ENCODE assay signal across 8 cellular contexts in genomic region chr1:217630711-217631591, GRCh38. TPM values are rescaled to one million over a fixed set of nuclear protein-coding genes. Genes with fewer than 3 reads are reported as not detected.
DNase-seq lines count a peak whose midpoint lies in the region; ATAC-seq and TF ChIP-seq lines count a peak whose summit lies in the region.

Gene GPATCH2 (minus strand): TSS chr1:217631090. CDS start chr1:217630971, 119 bp downstream.
Gene SPATA17 (plus strand): TSS chr1:217631344. CDS start chr1:217631379, 35 bp downstream.

- 0 to 2% methylated on average over 35 to 37 of the region's 42 CpGs for WGBS in lower leg skin, 2 donors

- no peaks in the 10 kb centered on the region for H3K9me3 ChIP-seq in CD4-positive, alpha-beta T cell (ENCODE audit: control insufficient read depth, low read length)
- no peaks in the 10 kb centered on the region for H3K9me3 ChIP-seq in duodenal mucosa (ENCODE audit: control insufficient read depth in 1 of 2, low read length in 2 of 2)

- POLR2A ChIA-PET in CD4-positive, alpha-beta T cell (lab: Charles Lee): interaction anchor here (1.2 to 2.2 kb wide), 5 partner anchors 9 to 654 kb away, joined by 3 to 15 read pairs (median 5); partner anchors contain the start of gene RRP15

- CTCF ChIA-PET in CD4-positive, alpha-beta T cell (lab: Charles Lee): interaction anchor here (0.7 kb wide), 1 partner anchor 17 kb away, joined by 3 read pairs; no protein-coding TSS in a partner anchor

- TF ChIP-seq CTCF in CD4-positive, alpha-beta T cell (IDR thresholded peaks at IDR 0.05): peak; percentile 20
- no peak for TF ChIP-seq CTCF in lower leg skin (IDR thresholded peaks at IDR 0.05)

- no peaks in the 10 kb centered on the region for H3K36me3 ChIP-seq in duodenal mucosa (ENCODE audit: control insufficient read depth in 1 of 2, insufficient read depth in 2 of 2, low read length in 2 of 2)

- peak within 1 kb of the TSS; percentile 61 to 77 for H3K9ac ChIP-seq in duodenal mucosa (ENCODE audit: low read depth in 1 of 2, low read length in 2 of 2)

- peak within 1 kb of the TSS; percentile 94 for H3K4me3 Mint-ChIP-seq in CD4-positive, alpha-beta T cell

- H3K9me3 Mint-ChIP-seq in CD4-positive, alpha-beta T cell: no peaks in the 10 kb centered on the region

- peak; percentile 88 for ATAC-seq in CD4-positive, alpha-beta T cell (ENCODE audit: poor library complexity)
- peak; percentile 99 for ATAC-seq in GM19395 (IDR thresholded peaks at IDR 0.05; ENCODE audit: unreplicated experiment)
- ATAC-seq in HG03558 (IDR thresholded peaks at IDR 0.05; ENCODE audit: extremely low read depth, unreplicated experiment): peak; percentile 93

- peaks cover 18% of the 10 kb centered on the region for H3K27me3 Mint-ChIP-seq in CD4-positive, alpha-beta T cell

- H3K27ac ChIP-seq in CD4-positive, alpha-beta T cell (ENCODE audit: low read depth, low read length): peak within 1 kb of the TSS; percentile 70
- H3K27ac ChIP-seq in duodenal mucosa (ENCODE audit: low read depth, low read length): peak within 1 kb of the TSS; percentile 85

- peaks cover 11 to 29% of the 10 kb centered on the region in 2 donors for H3K4me1 ChIP-seq in duodenal mucosa (ENCODE audit: control insufficient read depth in 1 of 2, insufficient read depth in 2 of 2, low read length in 2 of 2)

- H3K4me1 Mint-ChIP-seq in CD4-positive, alpha-beta T cell (ENCODE audit: low read depth): peaks cover 51% of the 10 kb centered on the region

- intact Hi-C loops in CD4-positive, alpha-beta T cell (cut with DNase I, micrococcal nuclease): loop anchor here in 1 of 2 experiments (10.0 kb wide), 1 partner anchor 1544 kb away; the partner anchor contains the start of gene LYPLAL1
- intact Hi-C loops in lower leg skin (cut with DNase I; ENCODE audit: low total_unique reads): no loop called here

- peak; percentile 62 to 77 (median 68) for DNase-seq in CD4-positive, alpha-beta T cell
- peak; percentile 85 for DNase-seq in NCI-H748 (lab: John Stamatoyannopoulos, UW; ENCODE audit: unreplicated experiment)
- peak; percentile 67 to 76 for DNase-seq in activated CD4-positive, alpha-beta T cell treated with anti-CD3 and anti-CD28 coated beads, Interleukin-2, amount 50 U/mL, for 48 hours
- peak; percentile 66 to 94 for DNase-seq in lower leg skin (ENCODE audit: low spot score in 2 of 2)
- peak; percentile 51 to 65 for DNase-seq in stimulated activated CD4-positive, alpha-beta T cell treated with anti-CD3 and anti-CD28 coated beads, Interleukin-4, amount 100 ng/mL, for 48 hours (ENCODE audit: low read depth in 2 of 2)

- TF ChIP-seq POLR2A in lower leg skin (IDR thresholded peaks at IDR 0.05): no peak

- H3K4me3 ChIP-seq in duodenal mucosa (ENCODE audit: low read depth in 1 of 2, low read length in 2 of 2) (peak within 1 kb of the TSS; percentile 88 to 95), lower leg skin (ENCODE audit: low read depth, poor library complexity, severe bottlenecking) (peak within 1 kb of the TSS; percentile 65)

- peaks cover 10% of the 10 kb centered on the region for H3K36me3 Mint-ChIP-seq in CD4-positive, alpha-beta T cell (ENCODE audit: low read depth)

- peak within 1 kb of the TSS; percentile 98 for H3K27ac Mint-ChIP-seq in CD4-positive, alpha-beta T cell

- H3K27me3 ChIP-seq in CD4-positive, alpha-beta T cell (ENCODE audit: control insufficient read depth, insufficient read depth, low read length): no peaks in the 10 kb centered on the region
- no peaks in the 10 kb centered on the region for H3K27me3 ChIP-seq in duodenal mucosa (ENCODE audit: control insufficient read depth in 1 of 2, insufficient read depth in 2 of 2, low read length in 2 of 2)

RNA-seq across cellular contexts. Expression of gene GPATCH2, which starts in this region (rescaled TPM):
- total RNA-seq in CD4-positive, alpha-beta T cell: 1 to 10 TPM; 9.2 to 9.6 TPM
- 10 to 100 TPM in 1 of 4 donors, 1 to 10 TPM in 3; 8.7 to 11.7 (median 9.2) TPM for total RNA-seq in lower leg skin

RNA-seq across cellular contexts. Expression of gene SPATA17, which starts in this region (rescaled TPM):
- total RNA-seq in CD4-positive, alpha-beta T cell: not detected
- 1 to 10 TPM in 1 of 4 donors, under 1 TPM in 1, not detected in 2; 0.06 to 1.6 TPM for total RNA-seq in lower leg skin

Comparison
In these comparisons a context has a peak if more than half of its experiments do, and no peak if none do; other contexts are left out.
1. Peak in every context shown above with its lines: DNase-seq, ATAC-seq, H3K4me3 ChIP-seq and H3K27ac ChIP-seq.